15 cellular contexts compared by ENCODE assay signal in the genomic region with DNA sequence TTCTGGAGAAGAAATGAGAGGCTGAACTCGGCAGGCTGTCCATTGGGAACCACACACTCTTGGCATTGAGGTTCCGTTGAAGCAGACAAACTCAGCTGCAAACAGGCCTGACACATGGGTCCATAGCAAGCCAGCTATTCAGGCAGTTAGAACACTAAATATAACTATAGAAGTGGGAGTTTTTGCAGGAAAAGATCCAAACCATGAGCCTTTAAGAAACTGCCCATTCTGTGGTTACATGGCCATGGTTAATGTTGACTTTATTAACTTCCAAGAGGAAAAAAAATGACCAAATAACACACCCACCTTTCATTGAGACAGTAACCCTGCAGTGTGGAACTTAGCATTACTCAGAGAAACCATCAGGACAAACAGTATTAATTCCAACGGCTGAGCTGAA.
DNase-seq lines count a peak whose midpoint lies in the region; ATAC-seq, FAIRE-seq and TF ChIP-seq lines count a peak whose summit lies in the region.
"Had no signal": no experiment of that assay in that cellular context is flagged by ENCODE, and none has a peak within 500 bp of the region (broad histone marks: within the 10 kb centered on the region; RNA-seq: fewer than 3 reads in every experiment).

No MANE protein-coding gene starts in this region.

- H3K27me3 Mint-ChIP-seq in brain = peaks cover 2% of the 10 kb centered on the region
- H3K27me3 Mint-ChIP-seq in activated T-helper 17 cell treated with anti-CD3 and anti-CD28 coated beads, Interleukin-2, amount 50 U/mL, for 72 hours = no peaks in the 10 kb centered on the region
- H3K27me3 Mint-ChIP-seq: activated B cell treated with CpG ODN at 0.5 μM for 24 hours, IgD-negative memory B cell had no signal

- no peaks in the 10 kb centered on the region for H3K36me3 ChIP-seq in thoracic aorta

- H3K27me3 ChIP-seq in thoracic aorta (replicated peaks; ENCODE audit: insufficient read depth) = no peaks in the 10 kb centered on the region

- peaks cover 25 to 40% of the 10 kb centered on the region in 2 donors for H3K4me1 ChIP-seq in thoracic aorta (ENCODE audit: control insufficient read depth in 1 of 2, low read depth in 2 of 2)

- DNase-seq in H54 (ENCODE audit: insufficient read length, low spot score) (no peak), iris pigment epithelial cell (ENCODE audit: low read depth) (peak; percentile 62), thoracic aorta (ENCODE audit: low spot score) (no peak), frontal cortex (ENCODE audit: low spot score in 2 of 2) (no peak)
- no peak for DNase-seq in activated CD4-positive, alpha-beta T cell treated with anti-CD3 and anti-CD28 coated beads for 48 hours
- DNase-seq: activated B cell treated with CpG ODN at 0.5 μM for 24 hours; activated T-cell treated with anti-CD3 and anti-CD28 coated beads, Interleukin-2, amount 50 U/mL, for 48 hours; NCI-H2171; small intestine had no signal

- peak overlapping the region in 3 of 5 experiments; percentile 68 to 80 (median 76) for H3K27ac Mint-ChIP-seq in brain
- no peak overlapping the region for H3K27ac Mint-ChIP-seq in activated T-helper 17 cell treated with anti-CD3 and anti-CD28 coated beads, Interleukin-2, amount 50 U/mL, for 72 hours
- H3K27ac Mint-ChIP-seq: activated B cell treated with CpG ODN at 0.5 μM for 24 hours, IgD-negative memory B cell had no signal

- ATAC-seq in thoracic aorta (ENCODE audit: insufficient number of reproducible peaks, low FRiP score, low read depth) (no peak), GM19324 (IDR thresholded peaks at IDR 0.05; ENCODE audit: low FRiP score, unreplicated experiment) (no peak)
- ATAC-seq in activated T-helper 17 cell treated with anti-CD3 and anti-CD28 coated beads, Interleukin-2, amount 50 U/mL, for 72 hours (replicated peaks) = no peak

- peak overlapping the region in 2 of 5 experiments; percentile 11 to 14 for H3K4me3 Mint-ChIP-seq in brain
- no peak overlapping the region for H3K4me3 Mint-ChIP-seq in activated T-helper 17 cell treated with anti-CD3 and anti-CD28 coated beads, Interleukin-2, amount 50 U/mL, for 72 hours
- H3K4me3 Mint-ChIP-seq: activated B cell treated with CpG ODN at 0.5 μM for 24 hours; central memory CD8-positive, alpha-beta T cell; mesothelial cell of epicardium had no signal

- peaks cover 10% of the 10 kb centered on the region for H3K36me3 Mint-ChIP-seq in brain
- no peaks in the 10 kb centered on the region for H3K36me3 Mint-ChIP-seq in activated T-helper 17 cell treated with anti-CD3 and anti-CD28 coated beads, Interleukin-2, amount 50 U/mL, for 72 hours (ENCODE audit: low read depth)
- H3K36me3 Mint-ChIP-seq: mesothelial cell of epicardium had no signal

- TF ChIP-seq POLR2A in H54 (IDR thresholded peaks at IDR 0.05; ENCODE audit: low read depth, low read length) = no peak

- H3K4me3 ChIP-seq in thoracic aorta = no peak overlapping the region

- no peak for TF ChIP-seq CTCF in brain (conservative IDR thresholded peaks at IDR 0.05)
- no peak for TF ChIP-seq CTCF in thoracic aorta (IDR thresholded peaks at IDR 0.05)

- H3K27ac ChIP-seq in thoracic aorta = peak overlapping the region; percentile 16 to 61

- peaks cover 0 to 2% (median 0%) of the 10 kb centered on the region in 5 experiments for H3K9me3 Mint-ChIP-seq in brain
- no peaks in the 10 kb centered on the region for H3K9me3 Mint-ChIP-seq in activated T-helper 17 cell treated with anti-CD3 and anti-CD28 coated beads, Interleukin-2, amount 50 U/mL, for 72 hours
- H3K9me3 Mint-ChIP-seq: activated B cell treated with CpG ODN at 0.5 μM for 24 hours; central memory CD8-positive, alpha-beta T cell; IgD-negative memory B cell; mesothelial cell of epicardium had no signal

- no peaks in the 10 kb centered on the region for H3K9me3 ChIP-seq in thoracic aorta

- H3K4me1 Mint-ChIP-seq in brain = peaks cover 59% of the 10 kb centered on the region
- no peaks in the 10 kb centered on the region for H3K4me1 Mint-ChIP-seq in activated T-helper 17 cell treated with anti-CD3 and anti-CD28 coated beads, Interleukin-2, amount 50 U/mL, for 72 hours
- H3K4me1 Mint-ChIP-seq: activated B cell treated with CpG ODN at 0.5 μM for 24 hours; central memory CD8-positive, alpha-beta T cell; IgD-negative memory B cell had no signal

- FAIRE-seq in H54 (lab: Jason Lieb, UNC) (peak; percentile 99), frontal cortex (lab: Jason Lieb, UNC) (no peak)
- FAIRE-seq: small intestine had no signal
